ENCODE assay signal across 8 cellular contexts in genomic region chr2:223530811-223531210, GRCh38.
"Had no signal": no experiment of that assay in that cellular context is flagged by ENCODE, and none has a peak within 500 bp of the region (broad histone marks: within the 10 kb centered on the region; RNA-seq: fewer than 3 reads in every experiment).

No MANE protein-coding gene starts in this region.

- H3K4me2 ChIP-seq: GM23338 had no signal

- H3K4me3 Mint-ChIP-seq: GM23338, H9, HFFc6 had no signal

- H3K9ac ChIP-seq: GM23248 had no signal

- H3K9me3 Mint-ChIP-seq: HFFc6 had no signal

- H3K4me1 Mint-ChIP-seq: GM23338 had no signal

- H3K27ac ChIP-seq: GM23248 had no signal

- ATAC-seq: GM23338 had no signal

- H3K27ac Mint-ChIP-seq: GM23338, H9, HFFc6 had no signal

- H3K9me3 ChIP-seq: HAP-1 had no signal

- H3K4me3 ChIP-seq: GM23248, GM23338, HAP-1 had no signal

- H2AFZ ChIP-seq: GM23248, GM23338 had no signal

- DNase-seq: GM23248, GOT3, H7, H9, HCEC 1CT, HFFc6 had no signal

- H3K4me1 ChIP-seq: HAP-1 had no signal

- H3K36me3 ChIP-seq: HAP-1 had no signal
